1 cellular context compared by ENCODE assay signal in the genomic region with DNA sequence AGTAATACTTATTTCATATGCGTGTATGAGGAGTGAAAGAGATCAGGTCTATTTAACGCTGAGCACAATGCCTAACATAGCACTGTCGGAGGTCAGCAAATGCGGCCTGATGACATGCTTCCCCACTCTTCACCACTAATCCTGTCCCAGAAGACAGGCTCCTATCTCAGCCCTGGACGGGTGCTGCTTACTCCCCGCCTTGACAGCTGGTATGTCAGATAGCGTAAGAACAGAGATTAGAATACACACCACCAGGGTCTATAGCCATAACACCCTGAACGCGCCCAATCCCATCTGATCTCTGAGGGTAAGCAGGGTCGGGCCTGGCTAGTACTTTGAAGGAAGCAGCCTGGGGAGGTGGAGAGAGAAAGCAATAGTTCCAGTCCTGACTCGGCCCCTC.
A peak's percentile ranks its signal among the peaks of the same experiment; 100 is the strongest.
TF ChIP-seq lines count a peak whose summit lies in the region.

No MANE protein-coding gene starts in this region.

TF ChIP-seq in K562, 482 proteins besides CTCF, POLR2A, EP300 and RAD21 (continued from another document and continues in another):
- TF ChIP-seq AFF4 (CRISPR knock-in tag; IDR thresholded peaks at IDR 0.05) = no peak
- peak; percentile 63; the same call in 1 of the 2 replicates for TF ChIP-seq ETS1 (conservative IDR thresholded peaks at IDR 0.05; ENCODE audit: control insufficient read depth, low read depth, low read length)
- TF ChIP-seq ZBTB5 (IDR thresholded peaks at IDR 0.05) = no peak
- no peak for TF ChIP-seq RERE (CRISPR knock-in tag; IDR thresholded peaks at IDR 0.05; ENCODE audit: borderline replicate concordance)
- no peak for TF ChIP-seq PHF8 (IDR thresholded peaks at IDR 0.05; ENCODE audit: borderline replicate concordance, low read length)
- 0 out of 2 replicates have a peak, but pooled peaks have one; percentile 39 for TF ChIP-seq ZBTB17 (CRISPR knock-in tag; IDR thresholded peaks at IDR 0.05)
- TF ChIP-seq NFE2 (IDR thresholded peaks at IDR 0.05; ENCODE audit: low read depth) = peak; percentile 39; the same call in 1 of the 2 replicates
- peak; percentile 54; the same call in 1 of the 2 replicates for TF ChIP-seq MEF2D (tag; conservative IDR thresholded peaks at IDR 0.05; ENCODE audit: low read depth)
- TF ChIP-seq FOXP4 (CRISPR knock-in tag; IDR thresholded peaks at IDR 0.05; ENCODE audit: borderline replicate concordance) = no peak
- TF ChIP-seq ZNF764 (CRISPR knock-in tag; IDR thresholded peaks at IDR 0.05; ENCODE audit: low read depth) = no peak
- no peak for TF ChIP-seq PHF20 (IDR thresholded peaks at IDR 0.05; ENCODE audit: partially characterized antibody)
- no peak for TF ChIP-seq ZNF436 (CRISPR knock-in tag; IDR thresholded peaks at IDR 0.05)
- no peak for TF ChIP-seq ZNF551 (CRISPR knock-in tag; IDR thresholded peaks at IDR 0.05)
- TF ChIP-seq ETS2 (tag; IDR thresholded peaks at IDR 0.05; ENCODE audit: borderline replicate concordance, poor library complexity, severe bottlenecking) = no peak
- no peak for TF ChIP-seq NR0B1 (IDR thresholded peaks at IDR 0.05; ENCODE audit: partially characterized antibody)
- TF ChIP-seq, protein P1, sequence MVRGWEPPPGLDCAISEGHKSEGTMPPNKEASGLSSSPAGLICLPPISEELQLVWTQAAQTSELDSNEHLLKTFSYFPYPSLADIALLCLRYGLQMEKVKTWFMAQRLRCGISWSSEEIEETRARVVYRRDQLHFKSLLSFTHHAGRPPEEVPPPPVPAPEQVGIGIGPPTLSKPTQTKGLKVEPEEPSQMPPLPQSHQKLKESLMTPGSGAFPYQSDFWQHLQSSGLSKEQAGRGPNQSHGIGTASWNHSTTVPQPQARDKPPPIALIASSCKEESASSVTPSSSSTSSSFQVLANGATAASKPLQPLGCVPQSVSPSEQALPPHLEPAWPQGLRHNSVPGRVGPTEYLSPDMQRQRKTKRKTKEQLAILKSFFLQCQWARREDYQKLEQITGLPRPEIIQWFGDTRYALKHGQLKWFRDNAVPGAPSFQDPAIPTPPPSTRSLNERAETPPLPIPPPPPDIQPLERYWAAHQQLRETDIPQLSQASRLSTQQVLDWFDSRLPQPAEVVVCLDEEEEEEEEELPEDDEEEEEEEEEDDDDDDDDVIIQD (CRISPR knock-in tag; IDR thresholded peaks at IDR 0.05) = no peak
- TF ChIP-seq NR4A1 (CRISPR knock-in tag; IDR thresholded peaks at IDR 0.05) = no peak
- peak; percentile 79 for TF ChIP-seq NR4A1 (tag; IDR thresholded peaks at IDR 0.05)
- TF ChIP-seq HNRNPLL (IDR thresholded peaks at IDR 0.05; ENCODE audit: low read depth, low read length, poor library complexity, severe bottlenecking) = no peak
- no peak for TF ChIP-seq RBM22 (IDR thresholded peaks at IDR 0.05; ENCODE audit: low read depth, low read length, poor library complexity, severe bottlenecking)
- peak in 1 of 2 experiments; percentile 69; a peak in 1 of 4 replicates for TF ChIP-seq SRF (CRISPR knock-in tag; IDR thresholded peaks at IDR 0.05)
- TF ChIP-seq ESRRB (CRISPR knock-in tag; IDR thresholded peaks at IDR 0.05; ENCODE audit: borderline replicate concordance) = no peak
- no peak for TF ChIP-seq COPS2 (conservative IDR thresholded peaks at IDR 0.05)
- TF ChIP-seq ZNF695 (CRISPR knock-in tag; IDR thresholded peaks at IDR 0.05) = no peak
- no peak for TF ChIP-seq FOXJ2 (tag; IDR thresholded peaks at IDR 0.05)
- no peak for TF ChIP-seq ZNF124 (CRISPR knock-in tag; IDR thresholded peaks at IDR 0.05)
- TF ChIP-seq KLF13 (tag; IDR thresholded peaks at IDR 0.05; ENCODE audit: borderline replicate concordance, low read depth) = peak; percentile 50; the same call in 1 of the 2 replicates
- no peak for TF ChIP-seq MYBL2 (IDR thresholded peaks at IDR 0.05; ENCODE audit: low read depth)
- TF ChIP-seq MYBL2 (CRISPR knock-in tag; IDR thresholded peaks at IDR 0.05; ENCODE audit: borderline replicate concordance) = no peak
- TF ChIP-seq SMC3 (conservative IDR thresholded peaks at IDR 0.05; ENCODE audit: insufficient read depth, low read depth, low read length) = no peak
- TF ChIP-seq ZNF354B (CRISPR knock-in tag; IDR thresholded peaks at IDR 0.05) = no peak
- peak; percentile 36 for TF ChIP-seq TBP (optimal IDR thresholded peaks at IDR 0.05; ENCODE audit: low read depth, low read length)
